Comparison of ENCODE assay signal across 1 cellular context in the genomic region with DNA sequence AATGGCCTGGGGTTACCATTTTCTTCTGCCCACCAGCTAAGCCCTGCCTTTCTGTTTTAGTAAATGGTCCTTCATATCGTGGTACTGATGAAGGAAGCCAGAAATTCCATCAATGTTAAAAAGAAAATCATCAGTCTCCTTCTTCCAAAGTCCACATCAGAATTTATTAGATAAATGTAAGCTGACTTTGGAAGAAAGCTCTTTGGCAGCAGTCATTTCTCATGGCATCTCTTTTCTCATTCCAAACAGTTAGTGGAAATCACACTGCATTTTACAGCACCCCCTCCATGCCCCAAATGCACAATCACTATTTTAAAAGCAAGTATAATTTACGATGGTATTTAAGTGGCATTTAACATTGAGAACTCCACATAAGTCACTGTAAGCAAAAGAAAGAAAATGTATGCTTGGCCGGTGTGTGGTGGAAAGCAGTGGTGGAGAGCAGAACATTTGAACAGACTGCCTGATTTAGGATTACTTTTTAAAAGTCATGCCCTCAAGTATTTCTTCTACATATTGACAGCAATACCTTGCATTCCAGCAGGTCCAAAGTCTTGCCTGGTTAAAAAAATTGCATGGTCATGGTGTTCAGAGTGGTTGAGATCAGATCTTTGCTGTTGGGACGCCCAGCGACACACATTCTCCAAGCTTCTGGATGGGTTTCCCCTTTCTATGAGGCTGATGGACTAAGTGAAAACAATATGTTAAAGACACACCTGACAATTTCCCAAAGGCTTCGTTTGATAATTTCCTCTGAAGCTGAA.
A peak's percentile ranks its signal among the peaks of the same experiment; 100 is the strongest.
TF ChIP-seq lines count a peak whose summit lies in the region.

No MANE protein-coding gene starts in this region.

TF ChIP-seq in HepG2, 621 proteins besides CTCF, POLR2A, EP300 and RAD21:
- TF ChIP-seq ZFX (CRISPR knock-in tag; IDR thresholded peaks at IDR 0.05; ENCODE audit: low read depth) (no peak), MEIS1 (CRISPR knock-in tag; IDR thresholded peaks at IDR 0.05; ENCODE audit: borderline replicate concordance) (no peak), SOX5 (CRISPR knock-in tag; IDR thresholded peaks at IDR 0.05; ENCODE audit: borderline replicate concordance) (no peak), DMTF1 (CRISPR knock-in tag; IDR thresholded peaks at IDR 0.05) (no peak), HNF4A (CRISPR knock-in tag; IDR thresholded peaks at IDR 0.05) (0 out of 2 replicates have a peak, but pooled peaks have one; percentile 11), NFE2 (CRISPR knock-in tag; IDR thresholded peaks at IDR 0.05) (0 out of 2 replicates have a peak, but pooled peaks have one; percentile 35), ZNF256 (CRISPR knock-in tag; conservative IDR thresholded peaks at IDR 0.05) (no peak), ZSCAN5A (CRISPR knock-in tag; IDR thresholded peaks at IDR 0.05; ENCODE audit: borderline replicate concordance) (no peak), ZNF570 (CRISPR knock-in tag; IDR thresholded peaks at IDR 0.05; ENCODE audit: borderline replicate concordance) (no peak), ZNF354B (CRISPR knock-in tag; IDR thresholded peaks at IDR 0.05) (no peak), SP1 (IDR thresholded peaks at IDR 0.05) (no peak), SP1 (CRISPR knock-in tag; IDR thresholded peaks at IDR 0.05) (no peak), NKX3-1 (CRISPR knock-in tag; IDR thresholded peaks at IDR 0.05) (no peak), NFE2L2 (IDR thresholded peaks at IDR 0.05; ENCODE audit: low read length) (peak; percentile 83), RBM39 (IDR thresholded peaks at IDR 0.05; ENCODE audit: low read depth, low read length, poor library complexity, severe bottlenecking) (no peak), KDM5A (IDR thresholded peaks at IDR 0.05; ENCODE audit: borderline replicate concordance, low read length) (no peak), ZNF816 (CRISPR knock-in tag; IDR thresholded peaks at IDR 0.05; ENCODE audit: borderline replicate concordance) (no peak), MAFK (conservative IDR thresholded peaks at IDR 0.05 in 1 of 2, IDR thresholded peaks at IDR 0.05 in 1 of 2; ENCODE audit: low read length in 2 of 2) (0 out of 4 replicates have a peak, but pooled peaks of 1 of the 2 experiments have one; percentile 12), TEAD3 (CRISPR knock-in tag; optimal IDR thresholded peaks at IDR 0.05; ENCODE audit: borderline replicate concordance) (peak; percentile 47), ZNF589 (CRISPR knock-in tag; conservative IDR thresholded peaks at IDR 0.05) (no peak), PAF1 (CRISPR knock-in tag; IDR thresholded peaks at IDR 0.05) (no peak), FOXK2 (IDR thresholded peaks at IDR 0.05) (no peak)
- TF ChIP-seq, protein P1, sequence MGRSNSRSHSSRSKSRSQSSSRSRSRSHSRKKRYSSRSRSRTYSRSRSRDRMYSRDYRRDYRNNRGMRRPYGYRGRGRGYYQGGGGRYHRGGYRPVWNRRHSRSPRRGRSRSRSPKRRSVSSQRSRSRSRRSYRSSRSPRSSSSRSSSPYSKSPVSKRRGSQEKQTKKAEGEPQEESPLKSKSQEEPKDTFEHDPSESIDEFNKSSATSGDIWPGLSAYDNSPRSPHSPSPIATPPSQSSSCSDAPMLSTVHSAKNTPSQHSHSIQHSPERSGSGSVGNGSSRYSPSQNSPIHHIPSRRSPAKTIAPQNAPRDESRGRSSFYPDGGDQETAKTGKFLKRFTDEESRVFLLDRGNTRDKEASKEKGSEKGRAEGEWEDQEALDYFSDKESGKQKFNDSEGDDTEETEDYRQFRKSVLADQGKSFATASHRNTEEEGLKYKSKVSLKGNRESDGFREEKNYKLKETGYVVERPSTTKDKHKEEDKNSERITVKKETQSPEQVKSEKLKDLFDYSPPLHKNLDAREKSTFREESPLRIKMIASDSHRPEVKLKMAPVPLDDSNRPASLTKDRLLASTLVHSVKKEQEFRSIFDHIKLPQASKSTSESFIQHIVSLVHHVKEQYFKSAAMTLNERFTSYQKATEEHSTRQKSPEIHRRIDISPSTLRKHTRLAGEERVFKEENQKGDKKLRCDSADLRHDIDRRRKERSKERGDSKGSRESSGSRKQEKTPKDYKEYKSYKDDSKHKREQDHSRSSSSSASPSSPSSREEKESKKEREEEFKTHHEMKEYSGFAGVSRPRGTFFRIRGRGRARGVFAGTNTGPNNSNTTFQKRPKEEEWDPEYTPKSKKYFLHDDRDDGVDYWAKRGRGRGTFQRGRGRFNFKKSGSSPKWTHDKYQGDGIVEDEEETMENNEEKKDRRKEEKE (IDR thresholded peaks at IDR 0.05): no peak
- TF ChIP-seq, protein P2, sequence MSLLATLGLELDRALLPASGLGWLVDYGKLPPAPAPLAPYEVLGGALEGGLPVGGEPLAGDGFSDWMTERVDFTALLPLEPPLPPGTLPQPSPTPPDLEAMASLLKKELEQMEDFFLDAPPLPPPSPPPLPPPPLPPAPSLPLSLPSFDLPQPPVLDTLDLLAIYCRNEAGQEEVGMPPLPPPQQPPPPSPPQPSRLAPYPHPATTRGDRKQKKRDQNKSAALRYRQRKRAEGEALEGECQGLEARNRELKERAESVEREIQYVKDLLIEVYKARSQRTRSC (CRISPR knock-in tag; IDR thresholded peaks at IDR 0.05; ENCODE audit: low read depth): no peak
- TF ChIP-seq, protein P3, sequence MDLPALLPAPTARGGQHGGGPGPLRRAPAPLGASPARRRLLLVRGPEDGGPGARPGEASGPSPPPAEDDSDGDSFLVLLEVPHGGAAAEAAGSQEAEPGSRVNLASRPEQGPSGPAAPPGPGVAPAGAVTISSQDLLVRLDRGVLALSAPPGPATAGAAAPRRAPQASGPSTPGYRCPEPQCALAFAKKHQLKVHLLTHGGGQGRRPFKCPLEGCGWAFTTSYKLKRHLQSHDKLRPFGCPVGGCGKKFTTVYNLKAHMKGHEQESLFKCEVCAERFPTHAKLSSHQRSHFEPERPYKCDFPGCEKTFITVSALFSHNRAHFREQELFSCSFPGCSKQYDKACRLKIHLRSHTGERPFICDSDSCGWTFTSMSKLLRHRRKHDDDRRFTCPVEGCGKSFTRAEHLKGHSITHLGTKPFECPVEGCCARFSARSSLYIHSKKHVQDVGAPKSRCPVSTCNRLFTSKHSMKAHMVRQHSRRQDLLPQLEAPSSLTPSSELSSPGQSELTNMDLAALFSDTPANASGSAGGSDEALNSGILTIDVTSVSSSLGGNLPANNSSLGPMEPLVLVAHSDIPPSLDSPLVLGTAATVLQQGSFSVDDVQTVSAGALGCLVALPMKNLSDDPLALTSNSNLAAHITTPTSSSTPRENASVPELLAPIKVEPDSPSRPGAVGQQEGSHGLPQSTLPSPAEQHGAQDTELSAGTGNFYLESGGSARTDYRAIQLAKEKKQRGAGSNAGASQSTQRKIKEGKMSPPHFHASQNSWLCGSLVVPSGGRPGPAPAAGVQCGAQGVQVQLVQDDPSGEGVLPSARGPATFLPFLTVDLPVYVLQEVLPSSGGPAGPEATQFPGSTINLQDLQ (CRISPR knock-in tag; IDR thresholded peaks at IDR 0.05): no peak
